In genomic region chr16:58196898-58197313, GRCh38 we compare ENCODE assay signal across 1 cellular context.
A peak's percentile ranks its signal among the peaks of the same experiment; 100 is the strongest.
TF ChIP-seq lines count a peak whose summit lies in the region.

No MANE protein-coding gene starts in this region.

TF ChIP-seq in HEK293, 187 proteins besides CTCF, POLR2A, EP300 and RAD21 (continued from another document):
- TF ChIP-seq PATZ1 (tag by site-specific recombination; IDR thresholded peaks at IDR 0.05) (peak; percentile 40; the same call in 1 of the 2 replicates), PRDM10 (tag by site-specific recombination; IDR thresholded peaks at IDR 0.05) (peak; percentile 60), ZNF658 (tag by site-specific recombination; IDR thresholded peaks at IDR 0.05) (no peak)
